30 cellular contexts compared by ENCODE assay signal in genomic region chr3:193248848-193249468, GRCh38.
"Had no signal": no experiment of that assay in that cellular context is flagged by ENCODE, and none has a peak within 500 bp of the region (broad histone marks: within the 10 kb centered on the region; RNA-seq: fewer than 3 reads in every experiment).

No MANE protein-coding gene starts in this region.

- DNase-seq: hippocampal formation; kidney; left colon; left lung; lower lobe of right lung; mammary epithelial cell; mesenchymal stem cell; naive B cell; natural killer cell; nephron progenitor cell; occipital lobe; psoas muscle; stimulated activated CD4-positive, alpha-beta T cell treated with anti-CD3 and anti-CD28 coated beads, Interleukin-12 subunit alpha, Interleukin-12 subunit beta, amount 100 ng/mL, for 4 hours; stimulated activated CD4-positive, alpha-beta T cell treated with anti-CD3 and anti-CD28 coated beads, Interleukin-15, amount 100 ng/mL, for 24 hours; stimulated activated CD4-positive, alpha-beta T cell treated with anti-CD3 and anti-CD28 coated beads, Interleukin-2, amount 100 ng/mL, for 24 hours; stimulated activated CD4-positive, alpha-beta T cell treated with anti-CD3 and anti-CD28 coated beads, Interleukin-4, amount 100 ng/mL, for 1 hour; stimulated activated naive B cell treated with anti-CD40 and anti-IgM and Interleukin-4, amounts not matched to agents 10 μg/mL and 1 μg/mL and 100 μg/mL, for 72 hours; stimulated activated naive CD8-positive, alpha-beta T cell treated with anti-CD3 and anti-CD28 coated beads, Interleukin-15, Interleukin-2, amounts not matched to agents 100 U/mL and 50 U/mL, for 24 hours; stomach; testis; thyroid gland; transverse colon; upper lobe of left lung had no signal

- H3K4me3 ChIP-seq: left lung, lower lobe of right lung, neural progenitor cell, psoas muscle, right atrium auricular region, skin epidermis, stomach, testis, thyroid gland, transverse colon, upper lobe of left lung, vagina had no signal

- ATAC-seq: left colon; left lung; lower lobe of right lung; natural killer cell; psoas muscle; sciatic nerve; stimulated activated naive B cell treated with anti-CD40 and anti-IgM and Interleukin-4, amounts not matched to agents 10 μg/mL and 1 μg/mL and 100 μg/mL, for 72 hours; stimulated activated naive CD8-positive, alpha-beta T cell treated with anti-CD3 and anti-CD28 coated beads, Interleukin-15, Interleukin-2, amounts not matched to agents 100 U/mL and 50 U/mL, for 24 hours had no signal

- H3K9me3 ChIP-seq: thyroid gland had no signal

- H3K4me1 ChIP-seq: left lung, lower lobe of right lung, neural progenitor cell, parathyroid adenoma, psoas muscle, right atrium auricular region, stomach, testis, thyroid gland, transverse colon, upper lobe of left lung, vagina had no signal

- H3K27ac ChIP-seq: left lung, lower lobe of right lung, neural progenitor cell, neutrophil, parathyroid adenoma, psoas muscle, right atrium auricular region, skin epidermis, stomach, testis, thyroid gland, transverse colon, upper lobe of left lung, vagina had no signal

- H3K36me3 ChIP-seq: left lung, lower lobe of right lung, neutrophil, right atrium auricular region, stomach, thyroid gland, transverse colon, upper lobe of left lung, vagina had no signal

- FAIRE-seq: kidney had no signal
